Comparison of ENCODE assay signal across 28 cellular contexts in genomic region chr12:57808351-57808750, GRCh38.
"Had no signal": no experiment of that assay in that cellular context is flagged by ENCODE, and none has a peak within 500 bp of the region (broad histone marks: within the 10 kb centered on the region; RNA-seq: fewer than 3 reads in every experiment).

No MANE protein-coding gene starts in this region.

- H3K36me3 ChIP-seq: uterus had no signal

- H3K4me1 Mint-ChIP-seq: stimulated activated memory B cell treated with anti-CD40 and anti-IgM and Interleukin-4, amounts not matched to agents 10 μg/mL and 1 μg/mL and 100 μg/mL, for 72 hours; stimulated activated naive B cell treated with anti-CD40 and anti-IgM and Interleukin-4, amounts not matched to agents 10 μg/mL and 1 μg/mL and 100 μg/mL, for 72 hours; stimulated activated naive CD8-positive, alpha-beta T cell treated with anti-CD3 and anti-CD28 coated beads, Interleukin-15, amount 100 ng/mL, for 72 hours had no signal

- H3K4me3 Mint-ChIP-seq: stimulated activated effector memory CD8-positive, alpha-beta T cell treated with anti-CD3 and anti-CD28 coated beads, Interleukin-12 subunit alpha, Interleukin-12 subunit beta, amount 100 ng/mL, for 72 hours; stimulated activated memory B cell treated with anti-CD40 and anti-IgM and Interleukin-4, amounts not matched to agents 10 μg/mL and 1 μg/mL and 100 μg/mL, for 72 hours; stimulated activated naive B cell treated with anti-CD40 and anti-IgM and Interleukin-4, amounts not matched to agents 10 μg/mL and 1 μg/mL and 100 μg/mL, for 72 hours; stimulated activated naive CD8-positive, alpha-beta T cell treated with anti-CD3 and anti-CD28 coated beads, Interleukin-15, amount 100 ng/mL, for 72 hours; stimulated activated naive CD8-positive, alpha-beta T cell treated with anti-CD3 and anti-CD28 coated beads, Interleukin-15, Interleukin-2, amounts not matched to agents 100 ng/mL and 50 ng/mL, for 24 hours; type B pancreatic cell had no signal

- H3K27me3 Mint-ChIP-seq: stimulated activated memory B cell treated with anti-CD40 and anti-IgM and Interleukin-4, amounts not matched to agents 10 μg/mL and 1 μg/mL and 100 μg/mL, for 72 hours; stimulated activated naive B cell treated with anti-CD40 and anti-IgM and Interleukin-4, amounts not matched to agents 10 μg/mL and 1 μg/mL and 100 μg/mL, for 72 hours; stimulated activated naive CD8-positive, alpha-beta T cell treated with anti-CD3 and anti-CD28 coated beads, Interleukin-15, amount 100 ng/mL, for 72 hours; stimulated activated naive CD8-positive, alpha-beta T cell treated with anti-CD3 and anti-CD28 coated beads, Interleukin-15, Interleukin-2, amounts not matched to agents 100 ng/mL and 50 ng/mL, for 24 hours; type B pancreatic cell had no signal

- DNase-seq: stimulated activated CD4-positive, alpha-beta T cell treated with anti-CD3 and anti-CD28 coated beads, Interleukin-2, amount 100 ng/mL, for 48 hours; stimulated activated CD4-positive, alpha-beta T cell treated with anti-CD3 and anti-CD28 coated beads, Interleukin-4, amount 100 ng/mL, for 1 hour; stimulated activated CD4-positive, alpha-beta T cell treated with anti-CD3 and anti-CD28 coated beads, Interleukin-4, amount 100 ng/mL, for 24 hours; stimulated activated CD4-positive, alpha-beta T cell treated with anti-CD3 and anti-CD28 coated beads, Interleukin-4, amount 100 ng/mL, for 4 hours; stimulated activated CD8-positive, alpha-beta memory T cell treated with anti-CD3 and anti-CD28 coated beads, Interleukin-4, amount 100 ng/mL, for 48 hours; stimulated activated naive B cell treated with anti-CD40 and anti-IgM and Interleukin-4, amounts not matched to agents 10 μg/mL and 1 μg/mL and 100 μg/mL, for 72 hours; stimulated activated naive CD4-positive, alpha-beta T cell; stimulated activated naive CD4-positive, alpha-beta T cell treated with Interleukin-2 at 50 U/mL for 16 hours; stimulated activated naive CD8-positive, alpha-beta T cell treated with anti-CD3 and anti-CD28 coated beads, Interleukin-15, amount 100 ng/mL, for 72 hours; stimulated activated naive CD8-positive, alpha-beta T cell treated with anti-CD3 and anti-CD28 coated beads, Interleukin-15, Interleukin-2, amounts not matched to agents 100 U/mL and 50 U/mL, for 24 hours; stomach; substantia nigra; testis; thyroid gland; transverse colon; trophoblast cell; upper lobe of left lung; upper lobe of right lung; uterus had no signal

- H3K4me3 ChIP-seq: stomach, suprapubic skin, testis, thoracic aorta, thyroid gland, tibial artery, tibial nerve, transverse colon, upper lobe of left lung, upper lobe of right lung, uterus, vagina had no signal

- H3K27ac Mint-ChIP-seq: stimulated activated effector memory CD8-positive, alpha-beta T cell treated with anti-CD3 and anti-CD28 coated beads, Interleukin-12 subunit alpha, Interleukin-12 subunit beta, amount 100 ng/mL, for 72 hours; stimulated activated memory B cell treated with anti-CD40 and anti-IgM and Interleukin-4, amounts not matched to agents 10 μg/mL and 1 μg/mL and 100 μg/mL, for 72 hours; stimulated activated naive B cell treated with anti-CD40 and anti-IgM and Interleukin-4, amounts not matched to agents 10 μg/mL and 1 μg/mL and 100 μg/mL, for 72 hours; stimulated activated naive CD8-positive, alpha-beta T cell treated with anti-CD3 and anti-CD28 coated beads, Interleukin-15, amount 100 ng/mL, for 72 hours; stimulated activated naive CD8-positive, alpha-beta T cell treated with anti-CD3 and anti-CD28 coated beads, Interleukin-15, Interleukin-2, amounts not matched to agents 100 ng/mL and 50 ng/mL, for 24 hours; type B pancreatic cell had no signal

- H3K36me3 Mint-ChIP-seq: type B pancreatic cell had no signal

- H3K9me3 Mint-ChIP-seq: stimulated activated effector memory CD8-positive, alpha-beta T cell treated with anti-CD3 and anti-CD28 coated beads, Interleukin-12 subunit alpha, Interleukin-12 subunit beta, amount 100 ng/mL, for 72 hours; stimulated activated memory B cell treated with anti-CD40 and anti-IgM and Interleukin-4, amounts not matched to agents 10 μg/mL and 1 μg/mL and 100 μg/mL, for 72 hours; stimulated activated naive B cell treated with anti-CD40 and anti-IgM and Interleukin-4, amounts not matched to agents 10 μg/mL and 1 μg/mL and 100 μg/mL, for 72 hours; stimulated activated naive CD8-positive, alpha-beta T cell treated with anti-CD3 and anti-CD28 coated beads, Interleukin-15, amount 100 ng/mL, for 72 hours; stimulated activated naive CD8-positive, alpha-beta T cell treated with anti-CD3 and anti-CD28 coated beads, Interleukin-15, Interleukin-2, amounts not matched to agents 100 ng/mL and 50 ng/mL, for 24 hours; type B pancreatic cell had no signal

- H3K27ac ChIP-seq: stomach, suprapubic skin, testis, thoracic aorta, thyroid gland, tibial artery, tibial nerve, transverse colon, upper lobe of left lung, upper lobe of right lung, uterus, vagina had no signal

- H3K27me3 ChIP-seq: stomach, suprapubic skin, testis, thyroid gland, tibial artery, tibial nerve, transverse colon, upper lobe of left lung, upper lobe of right lung, uterus, vagina had no signal

- H3K4me1 ChIP-seq: testis, thyroid gland, upper lobe of right lung, uterus had no signal

- H3K9me3 ChIP-seq: stomach, suprapubic skin, testis, thoracic aorta, thyroid gland, tibial artery, tibial nerve, transverse colon, upper lobe of left lung, upper lobe of right lung, uterus, vagina had no signal

- ATAC-seq: stimulated activated effector memory CD8-positive, alpha-beta T cell treated with anti-CD3 and anti-CD28 coated beads, Interleukin-12 subunit alpha, Interleukin-12 subunit beta, amount 100 ng/mL, for 72 hours; stimulated activated memory B cell treated with anti-CD40 and anti-IgM and Interleukin-4, amounts not matched to agents 10 μg/mL and 1 μg/mL and 100 μg/mL, for 72 hours; stimulated activated naive B cell treated with anti-CD40 and anti-IgM and Interleukin-4, amounts not matched to agents 10 μg/mL and 1 μg/mL and 100 μg/mL, for 72 hours; stimulated activated naive CD8-positive, alpha-beta T cell treated with anti-CD3 and anti-CD28 coated beads, Interleukin-15, amount 100 ng/mL, for 72 hours; stimulated activated naive CD8-positive, alpha-beta T cell treated with anti-CD3 and anti-CD28 coated beads, Interleukin-15, Interleukin-2, amounts not matched to agents 100 U/mL and 50 U/mL, for 24 hours; upper lobe of right lung had no signal
